ENCODE assay signal across 1 cellular context in the genomic region with DNA sequence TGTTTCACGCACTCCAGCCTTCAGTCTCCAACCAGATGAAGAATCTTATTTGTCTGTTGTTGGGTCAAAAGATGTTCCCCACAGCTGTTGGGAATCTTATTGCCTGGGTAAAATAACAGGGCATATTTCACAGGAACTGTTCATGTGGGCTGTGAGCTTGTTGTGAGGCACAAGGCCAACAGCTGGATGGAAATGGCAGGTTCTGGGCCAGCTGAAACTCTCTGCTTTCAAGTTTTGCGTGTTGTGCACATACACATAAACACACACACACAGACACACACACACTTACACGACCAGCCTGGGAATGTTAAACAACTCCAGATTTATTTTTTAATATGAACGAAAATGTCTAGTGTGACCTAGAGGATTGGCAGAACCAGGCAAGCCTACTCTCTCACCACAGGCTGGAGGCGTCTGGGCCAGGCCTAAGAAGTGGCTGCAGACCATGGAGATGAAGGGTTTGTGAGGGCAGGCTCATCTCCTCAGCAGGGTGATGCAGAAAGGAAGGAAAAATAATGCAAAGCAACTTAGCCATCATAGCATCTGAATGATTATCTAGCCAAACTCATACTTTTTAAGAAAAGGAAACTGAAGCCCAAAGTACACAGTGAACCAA.
TF ChIP-seq lines count a peak whose summit lies in the region.

No MANE protein-coding gene starts in this region.

TF ChIP-seq in H1, 55 proteins besides CTCF, POLR2A, EP300 and RAD21 (continued from another document):
- TF ChIP-seq, protein P1, sequence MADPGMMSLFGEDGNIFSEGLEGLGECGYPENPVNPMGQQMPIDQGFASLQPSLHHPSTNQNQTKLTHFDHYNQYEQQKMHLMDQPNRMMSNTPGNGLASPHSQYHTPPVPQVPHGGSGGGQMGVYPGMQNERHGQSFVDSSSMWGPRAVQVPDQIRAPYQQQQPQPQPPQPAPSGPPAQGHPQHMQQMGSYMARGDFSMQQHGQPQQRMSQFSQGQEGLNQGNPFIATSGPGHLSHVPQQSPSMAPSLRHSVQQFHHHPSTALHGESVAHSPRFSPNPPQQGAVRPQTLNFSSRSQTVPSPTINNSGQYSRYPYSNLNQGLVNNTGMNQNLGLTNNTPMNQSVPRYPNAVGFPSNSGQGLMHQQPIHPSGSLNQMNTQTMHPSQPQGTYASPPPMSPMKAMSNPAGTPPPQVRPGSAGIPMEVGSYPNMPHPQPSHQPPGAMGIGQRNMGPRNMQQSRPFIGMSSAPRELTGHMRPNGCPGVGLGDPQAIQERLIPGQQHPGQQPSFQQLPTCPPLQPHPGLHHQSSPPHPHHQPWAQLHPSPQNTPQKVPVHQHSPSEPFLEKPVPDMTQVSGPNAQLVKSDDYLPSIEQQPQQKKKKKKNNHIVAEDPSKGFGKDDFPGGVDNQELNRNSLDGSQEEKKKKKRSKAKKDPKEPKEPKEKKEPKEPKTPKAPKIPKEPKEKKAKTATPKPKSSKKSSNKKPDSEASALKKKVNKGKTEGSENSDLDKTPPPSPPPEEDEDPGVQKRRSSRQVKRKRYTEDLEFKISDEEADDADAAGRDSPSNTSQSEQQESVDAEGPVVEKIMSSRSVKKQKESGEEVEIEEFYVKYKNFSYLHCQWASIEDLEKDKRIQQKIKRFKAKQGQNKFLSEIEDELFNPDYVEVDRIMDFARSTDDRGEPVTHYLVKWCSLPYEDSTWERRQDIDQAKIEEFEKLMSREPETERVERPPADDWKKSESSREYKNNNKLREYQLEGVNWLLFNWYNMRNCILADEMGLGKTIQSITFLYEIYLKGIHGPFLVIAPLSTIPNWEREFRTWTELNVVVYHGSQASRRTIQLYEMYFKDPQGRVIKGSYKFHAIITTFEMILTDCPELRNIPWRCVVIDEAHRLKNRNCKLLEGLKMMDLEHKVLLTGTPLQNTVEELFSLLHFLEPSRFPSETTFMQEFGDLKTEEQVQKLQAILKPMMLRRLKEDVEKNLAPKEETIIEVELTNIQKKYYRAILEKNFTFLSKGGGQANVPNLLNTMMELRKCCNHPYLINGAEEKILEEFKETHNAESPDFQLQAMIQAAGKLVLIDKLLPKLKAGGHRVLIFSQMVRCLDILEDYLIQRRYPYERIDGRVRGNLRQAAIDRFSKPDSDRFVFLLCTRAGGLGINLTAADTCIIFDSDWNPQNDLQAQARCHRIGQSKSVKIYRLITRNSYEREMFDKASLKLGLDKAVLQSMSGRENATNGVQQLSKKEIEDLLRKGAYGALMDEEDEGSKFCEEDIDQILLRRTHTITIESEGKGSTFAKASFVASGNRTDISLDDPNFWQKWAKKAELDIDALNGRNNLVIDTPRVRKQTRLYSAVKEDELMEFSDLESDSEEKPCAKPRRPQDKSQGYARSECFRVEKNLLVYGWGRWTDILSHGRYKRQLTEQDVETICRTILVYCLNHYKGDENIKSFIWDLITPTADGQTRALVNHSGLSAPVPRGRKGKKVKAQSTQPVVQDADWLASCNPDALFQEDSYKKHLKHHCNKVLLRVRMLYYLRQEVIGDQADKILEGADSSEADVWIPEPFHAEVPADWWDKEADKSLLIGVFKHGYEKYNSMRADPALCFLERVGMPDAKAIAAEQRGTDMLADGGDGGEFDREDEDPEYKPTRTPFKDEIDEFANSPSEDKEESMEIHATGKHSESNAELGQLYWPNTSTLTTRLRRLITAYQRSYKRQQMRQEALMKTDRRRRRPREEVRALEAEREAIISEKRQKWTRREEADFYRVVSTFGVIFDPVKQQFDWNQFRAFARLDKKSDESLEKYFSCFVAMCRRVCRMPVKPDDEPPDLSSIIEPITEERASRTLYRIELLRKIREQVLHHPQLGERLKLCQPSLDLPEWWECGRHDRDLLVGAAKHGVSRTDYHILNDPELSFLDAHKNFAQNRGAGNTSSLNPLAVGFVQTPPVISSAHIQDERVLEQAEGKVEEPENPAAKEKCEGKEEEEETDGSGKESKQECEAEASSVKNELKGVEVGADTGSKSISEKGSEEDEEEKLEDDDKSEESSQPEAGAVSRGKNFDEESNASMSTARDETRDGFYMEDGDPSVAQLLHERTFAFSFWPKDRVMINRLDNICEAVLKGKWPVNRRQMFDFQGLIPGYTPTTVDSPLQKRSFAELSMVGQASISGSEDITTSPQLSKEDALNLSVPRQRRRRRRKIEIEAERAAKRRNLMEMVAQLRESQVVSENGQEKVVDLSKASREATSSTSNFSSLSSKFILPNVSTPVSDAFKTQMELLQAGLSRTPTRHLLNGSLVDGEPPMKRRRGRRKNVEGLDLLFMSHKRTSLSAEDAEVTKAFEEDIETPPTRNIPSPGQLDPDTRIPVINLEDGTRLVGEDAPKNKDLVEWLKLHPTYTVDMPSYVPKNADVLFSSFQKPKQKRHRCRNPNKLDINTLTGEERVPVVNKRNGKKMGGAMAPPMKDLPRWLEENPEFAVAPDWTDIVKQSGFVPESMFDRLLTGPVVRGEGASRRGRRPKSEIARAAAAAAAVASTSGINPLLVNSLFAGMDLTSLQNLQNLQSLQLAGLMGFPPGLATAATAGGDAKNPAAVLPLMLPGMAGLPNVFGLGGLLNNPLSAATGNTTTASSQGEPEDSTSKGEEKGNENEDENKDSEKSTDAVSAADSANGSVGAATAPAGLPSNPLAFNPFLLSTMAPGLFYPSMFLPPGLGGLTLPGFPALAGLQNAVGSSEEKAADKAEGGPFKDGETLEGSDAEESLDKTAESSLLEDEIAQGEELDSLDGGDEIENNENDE (IDR thresholded peaks at IDR 0.05; ENCODE audit: insufficient replicate concordance, low read length) = no peak
- TF ChIP-seq SIRT6 (IDR thresholded peaks at IDR 0.05; ENCODE audit: low read length) (no peak), CHD2 (IDR thresholded peaks at IDR 0.05; ENCODE audit: low read length) (no peak), EGR1 (IDR thresholded peaks at IDR 0.05; ENCODE audit: borderline replicate concordance, low read depth, low read length) (no peak)
